Comparison of ENCODE assay signal across 8 cellular contexts in genomic region chr17:57084802-57085447, GRCh38.
DNase-seq lines count a peak whose midpoint lies in the region; ATAC-seq lines count a peak whose summit lies in the region.

TSS of gene AKAP1 (plus strand) at chr17:57085246. CDS start at chr17:57105465, 20,219 bp downstream.

- ATAC-seq in GM19324 (IDR thresholded peaks at IDR 0.05; ENCODE audit: low FRiP score, unreplicated experiment) (peak; percentile 85), HG03460 (IDR thresholded peaks at IDR 0.05; ENCODE audit: unreplicated experiment) (peak; percentile 89)

- no peaks in the 10 kb centered on the region for H3K9me3 ChIP-seq in BLaER1 treated with 17β-estradiol and CSF1 and Interleukin-3, amounts not matched to agents 10 nM and 100 nM (replicated peaks in 1 of 11)

- peak within 1 kb of the TSS; percentile 80 to 97 (median 90) for H3K4me3 ChIP-seq in BLaER1 treated with 17β-estradiol and CSF1 and Interleukin-3, amounts not matched to agents 10 nM and 100 nM

- H4K20me1 ChIP-seq in BLaER1 treated with 17β-estradiol and CSF1 and Interleukin-3, amounts not matched to agents 10 nM and 100 nM: peaks cover 0 to 47% (median 40%) of the 10 kb centered on the region in 11 experiments; a peak in 20 of 22 replicates

- peaks cover 0 to 16% (median 0%) of the 10 kb centered on the region in 11 experiments; a peak in 4 of 22 replicates for H3K36me3 ChIP-seq in BLaER1 treated with 17β-estradiol and CSF1 and Interleukin-3, amounts not matched to agents 10 nM and 100 nM

- peak within 1 kb of the TSS; percentile 91 to 97 (median 94) for H3K9ac ChIP-seq in BLaER1 treated with 17β-estradiol and CSF1 and Interleukin-3, amounts not matched to agents 10 nM and 100 nM

- peak; percentile 65 for DNase-seq in NCI-H524 treated with DMSO at 0.1 percent for 48 hours (lab: John Stamatoyannopoulos, UW)
- DNase-seq in activated CD4-positive, alpha-beta T cell treated with anti-CD3 and anti-CD28 coated beads for 4 hours: peak; percentile 92 to 93
- peak; percentile 88 to 93 for DNase-seq in stimulated activated CD4-positive, alpha-beta T cell treated with anti-CD3 and anti-CD28 coated beads, Interleukin-1b, Interleukin-23, amount 100 ng/mL, for 4 hours (ENCODE audit: low read depth in 2 of 2)

- peaks cover 51 to 61% (median 54%) of the 10 kb centered on the region in 10 experiments for H3K4me1 ChIP-seq in BLaER1 treated with 17β-estradiol and CSF1 and Interleukin-3, amounts not matched to agents 10 nM and 100 nM

- peak within 1 kb of the TSS; percentile 88 to 98 (median 93) for H3K27ac ChIP-seq in BLaER1 treated with 17β-estradiol and CSF1 and Interleukin-3, amounts not matched to agents 10 nM and 100 nM
- peak within 1 kb of the TSS; percentile 98 for H3K27ac ChIP-seq in cingulate gyrus (ENCODE audit: low read depth, low read length)
- peak within 1 kb of the TSS; percentile 89 for H3K27ac ChIP-seq in layer of hippocampus (ENCODE audit: low read depth, low read length)

- H3K27me3 ChIP-seq in BLaER1 treated with 17β-estradiol and CSF1 and Interleukin-3, amounts not matched to agents 10 nM and 100 nM: no peaks in the 10 kb centered on the region
- no peaks in the 10 kb centered on the region for H3K27me3 ChIP-seq in layer of hippocampus (ENCODE audit: control insufficient read depth, insufficient read depth, low read length)

- peak within 1 kb of the TSS; percentile 89 to 99 (median 98) for H3K4me2 ChIP-seq in BLaER1 treated with 17β-estradiol and CSF1 and Interleukin-3, amounts not matched to agents 10 nM and 100 nM

Comparison
In these comparisons a context has a peak if more than half of its experiments do, and no peak if none do; other contexts are left out.
1. Peak in every context shown above with its lines: DNase-seq, ATAC-seq, H3K4me3 ChIP-seq and H3K27ac ChIP-seq.